In genomic region chr3:183330881-183331280, GRCh38 we compare ENCODE assay signal across 21 cellular contexts.
A peak's percentile ranks its signal among the peaks of the same experiment; 100 is the strongest.
DNase-seq lines count a peak whose midpoint lies in the region; ATAC-seq and TF ChIP-seq lines count a peak whose summit lies in the region.
"Had no signal": no experiment of that assay in that cellular context is flagged by ENCODE, and none has a peak within 500 bp of the region (broad histone marks: within the 10 kb centered on the region; RNA-seq: fewer than 3 reads in every experiment).

No MANE protein-coding gene starts in this region.

- no peak overlapping the region for H3K4me3 ChIP-seq in H7 (ENCODE audit: insufficient read depth, low read depth, low read length)
- H3K4me3 ChIP-seq in iPS-18a (ENCODE audit: low read length): no peak overlapping the region
- no peak overlapping the region for H3K4me3 ChIP-seq in esophagus squamous epithelium
- H3K4me3 ChIP-seq: body of pancreas, psoas muscle, SK-N-MC, thoracic aorta had no signal

- no peak for TF ChIP-seq CTCF in esophagus squamous epithelium (IDR thresholded peaks at IDR 0.05)

- H3K9me3 ChIP-seq in KOPT-K1 (ENCODE audit: insufficient read depth, low read length, poor library complexity, severe bottlenecking) (no peaks in the 10 kb centered on the region), T-helper 17 cell (ENCODE audit: control insufficient read depth, low read length, poor library complexity, severe bottlenecking) (no peaks in the 10 kb centered on the region), iPS-18a (ENCODE audit: control insufficient read depth, low read depth, low read length) (no peaks in the 10 kb centered on the region), esophagus squamous epithelium (no peaks in the 10 kb centered on the region)
- H3K9me3 ChIP-seq: body of pancreas, psoas muscle, thoracic aorta had no signal

- H3K27ac Mint-ChIP-seq in T-helper 17 cell: peak overlapping the region; percentile 8
- H3K27ac Mint-ChIP-seq: activated naive CD8-positive, alpha-beta T cell treated with anti-CD3 and anti-CD28 coated beads for 36 hours; activated T-helper 1 cell treated with anti-CD3 and anti-CD28 coated beads, Interleukin-12 subunit alpha, Interleukin-12 subunit beta, Interleukin-2, Interleukin-4 antibody, amounts not matched to agents 30 ng/mL and 10 ng/mL and 1 ng/mL, durations not matched to agents 14 hours and 24 hours and 36 hours; CD8-positive, alpha-beta T cell; stimulated activated memory B cell treated with anti-CD40 and anti-IgM and Interleukin-4, amounts not matched to agents 10 μg/mL and 1 μg/mL and 100 μg/mL, for 72 hours had no signal

- H3K4me1 ChIP-seq in iPS-18a (ENCODE audit: control insufficient read depth, low read depth, low read length) (peaks cover 18% of the 10 kb centered on the region), esophagus squamous epithelium (no peaks in the 10 kb centered on the region)
- H3K4me1 ChIP-seq: psoas muscle had no signal

- TF ChIP-seq POLR2A in esophagus squamous epithelium (IDR thresholded peaks at IDR 0.05): no peak

- H3K9ac ChIP-seq in iPS-18a (ENCODE audit: low read length): no peak overlapping the region

- WGBS in esophagus squamous epithelium, 2 donors: 70 to 79% methylated on average over 2 to 3 of the region's 3 CpGs

- no peaks in the 10 kb centered on the region for H3K36me3 ChIP-seq in H7 (replicated peaks; ENCODE audit: control insufficient read depth, insufficient read depth, low read length)
- no peaks in the 10 kb centered on the region for H3K36me3 ChIP-seq in KOPT-K1 (ENCODE audit: insufficient read depth, low read length)
- H3K36me3 ChIP-seq in iPS-18a (ENCODE audit: control insufficient read depth, low read depth, low read length): no peaks in the 10 kb centered on the region
- no peaks in the 10 kb centered on the region for H3K36me3 ChIP-seq in esophagus squamous epithelium
- H3K36me3 ChIP-seq: thoracic aorta had no signal

- peaks cover 21% of the 10 kb centered on the region for H3K4me1 Mint-ChIP-seq in T-helper 17 cell
- H3K4me1 Mint-ChIP-seq: stimulated activated memory B cell treated with anti-CD40 and anti-IgM and Interleukin-4, amounts not matched to agents 10 μg/mL and 1 μg/mL and 100 μg/mL, for 72 hours had no signal

- H3K27ac ChIP-seq in KOPT-K1 (ENCODE audit: low read depth, low read length, poor library complexity, severe bottlenecking) (peak overlapping the region; percentile 19), iPS-18a (ENCODE audit: low read length) (peak overlapping the region; percentile 15), esophagus squamous epithelium (no peak overlapping the region)
- H3K27ac ChIP-seq: body of pancreas, psoas muscle, SK-N-MC, thoracic aorta had no signal

- peaks cover 4% of the 10 kb centered on the region for H3K36me3 Mint-ChIP-seq in T-helper 17 cell (ENCODE audit: low read depth)
- H3K36me3 Mint-ChIP-seq: CD8-positive, alpha-beta T cell; stimulated activated memory B cell treated with anti-CD40 and anti-IgM and Interleukin-4, amounts not matched to agents 10 μg/mL and 1 μg/mL and 100 μg/mL, for 72 hours had no signal

- no peaks in the 10 kb centered on the region for H3K27me3 Mint-ChIP-seq in T-helper 17 cell
- H3K27me3 Mint-ChIP-seq: activated naive CD8-positive, alpha-beta T cell treated with anti-CD3 and anti-CD28 coated beads for 36 hours; stimulated activated memory B cell treated with anti-CD40 and anti-IgM and Interleukin-4, amounts not matched to agents 10 μg/mL and 1 μg/mL and 100 μg/mL, for 72 hours had no signal

- no peak for ATAC-seq in T-helper 17 cell
- no peak for ATAC-seq in GM21367 (IDR thresholded peaks at IDR 0.05; ENCODE audit: unreplicated experiment)
- no peak for ATAC-seq in GM21825 (IDR thresholded peaks at IDR 0.05; ENCODE audit: unreplicated experiment)
- ATAC-seq: body of pancreas; CD8-positive, alpha-beta T cell; psoas muscle; stimulated activated memory B cell treated with anti-CD40 and anti-IgM and Interleukin-4, amounts not matched to agents 10 μg/mL and 1 μg/mL and 100 μg/mL, for 72 hours had no signal

- DNase-seq in H7 (peak; percentile 51), T-helper 17 cell (no peak), esophagus squamous epithelium (lab: John Stamatoyannopoulos, UW) (no peak)
- DNase-seq: activated naive CD8-positive, alpha-beta T cell treated with anti-CD3 and anti-CD28 coated beads for 36 hours; body of pancreas; CD8-positive, alpha-beta T cell; effector memory CD4-positive, alpha-beta T cell; IMR-90; NCI-H1694; NCI-H446 treated with DMSO at 0.1 percent for 48 hours; psoas muscle; stimulated activated CD4-positive, alpha-beta T cell treated with anti-CD3 and anti-CD28 coated beads, Interleukin-1b, Interleukin-23, amount 100 ng/mL, for 48 hours; T-helper 9 cell had no signal

- H3K27me3 ChIP-seq in H7 (ENCODE audit: control insufficient read depth, insufficient read depth, low read length) (no peaks in the 10 kb centered on the region), iPS-18a (ENCODE audit: control insufficient read depth, insufficient read depth, low read length) (no peaks in the 10 kb centered on the region), esophagus squamous epithelium (no peaks in the 10 kb centered on the region)
- H3K27me3 ChIP-seq: body of pancreas had no signal

- intact Hi-C loops in esophagus squamous epithelium (cut with DNase I): no loop called here

- no peak overlapping the region for H3K4me3 Mint-ChIP-seq in T-helper 17 cell
- H3K4me3 Mint-ChIP-seq: activated naive CD8-positive, alpha-beta T cell treated with anti-CD3 and anti-CD28 coated beads for 36 hours; activated T-helper 1 cell treated with anti-CD3 and anti-CD28 coated beads, Interleukin-12 subunit alpha, Interleukin-12 subunit beta, Interleukin-2, Interleukin-4 antibody, amounts not matched to agents 30 ng/mL and 10 ng/mL and 1 ng/mL, durations not matched to agents 14 hours and 24 hours and 36 hours; CD8-positive, alpha-beta T cell; stimulated activated memory B cell treated with anti-CD40 and anti-IgM and Interleukin-4, amounts not matched to agents 10 μg/mL and 1 μg/mL and 100 μg/mL, for 72 hours had no signal

Comparison
In these comparisons a context has a peak if more than half of its experiments do, and no peak if none do; other contexts are left out.
1. H3K27ac ChIP-seq: peak in KOPT-K1 (single experiment) and iPS-18a (single experiment); none in esophagus squamous epithelium (0 of 4).